2 cellular contexts compared by ENCODE assay signal in the genomic region with DNA sequence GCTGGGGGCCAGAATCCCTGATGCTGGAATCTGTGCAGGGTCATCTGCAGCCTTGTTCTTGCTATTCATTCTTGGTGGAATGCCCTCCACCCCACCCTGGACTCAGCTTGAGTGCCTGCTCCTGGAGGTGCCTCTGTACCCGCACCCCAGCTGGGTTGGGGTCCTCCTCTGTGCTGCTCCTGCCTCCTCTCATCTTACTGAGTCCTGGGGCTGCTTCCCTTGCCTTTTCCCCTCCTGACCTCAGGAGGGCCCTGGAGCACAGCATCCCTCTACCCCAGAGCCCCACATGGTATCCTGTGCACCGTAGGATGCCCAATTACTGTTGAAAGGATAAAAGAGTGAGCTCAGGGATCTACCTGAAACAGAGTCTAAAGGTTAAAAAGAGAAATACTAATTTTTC.
A peak's percentile ranks its signal among the peaks of the same experiment; 100 is the strongest.
TF ChIP-seq lines count a peak whose summit lies in the region.

No MANE protein-coding gene starts in this region.

TF ChIP-seq in HEK293, 187 proteins besides CTCF, POLR2A, EP300 and RAD21:
- TF ChIP-seq ZBTB21 (tag by site-specific recombination; IDR thresholded peaks at IDR 0.05), result no peak
- TF ChIP-seq ZIC2 (tag by site-specific recombination; IDR thresholded peaks at IDR 0.05), result peak; percentile 42

TF ChIP-seq in H1, 55 proteins besides CTCF, POLR2A, EP300 and RAD21:
- TF ChIP-seq, protein P1, sequence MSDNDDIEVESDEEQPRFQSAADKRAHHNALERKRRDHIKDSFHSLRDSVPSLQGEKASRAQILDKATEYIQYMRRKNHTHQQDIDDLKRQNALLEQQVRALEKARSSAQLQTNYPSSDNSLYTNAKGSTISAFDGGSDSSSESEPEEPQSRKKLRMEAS (IDR thresholded peaks at IDR 0.05), result 0 out of 2 replicates have a peak, but pooled peaks have one; percentile 16
- no peak for TF ChIP-seq CEBPB (IDR thresholded peaks at IDR 0.05; ENCODE audit: low read depth, low read length)
